ENCODE assay signal across 10 cellular contexts in genomic region chr12:131850856-131851559, GRCh38. TPM values are rescaled to one million over a fixed set of nuclear protein-coding genes. Genes with fewer than 3 reads are reported as not detected.
A peak's percentile ranks its signal among the peaks of the same experiment; 100 is the strongest.
DNase-seq lines count a peak whose midpoint lies in the region; ATAC-seq and TF ChIP-seq lines count a peak whose summit lies in the region.
"Had no signal": no experiment of that assay in that cellular context is flagged by ENCODE, and none has a peak within 500 bp of the region (broad histone marks: within the 10 kb centered on the region; RNA-seq: fewer than 3 reads in every experiment).

No MANE protein-coding gene starts in this region.

- peak; percentile 38 for ATAC-seq in activated CD8-positive, alpha-beta memory T cell treated with anti-CD3 and anti-CD28 coated beads, Interleukin-2, amount 10 ng/mL, durations not matched to agents 7 days and 5 days
- ATAC-seq in foreskin keratinocyte, result peak; percentile 31
- no peak for ATAC-seq in HG03354 (IDR thresholded peaks at IDR 0.05; ENCODE audit: poor library complexity, severe bottlenecking, unreplicated experiment)

- H3K36me3 ChIP-seq in suprapubic skin, result no peaks in the 10 kb centered on the region

- H3K9me3 Mint-ChIP-seq in activated CD8-positive, alpha-beta memory T cell treated with anti-CD3 and anti-CD28 coated beads, Interleukin-2, amount 10 ng/mL, durations not matched to agents 7 days and 5 days (ENCODE audit: low read depth), result no peaks in the 10 kb centered on the region

- CTCF ChIA-PET in activated CD8-positive, alpha-beta memory T cell treated with anti-CD3 and anti-CD28 coated beads, Interleukin-2, amount 10 ng/mL, durations not matched to agents 7 days and 5 days (lab: Charles Lee), result no interaction called here
- CTCF ChIA-PET in RWPE1 (lab: Yijun Ruan, JAX), result interaction anchor here (0.6 to 1.4 kb wide), 5 partner anchors 55 to 1084 kb away, joined by 3 to 10 read pairs (median 3); partner anchors contain the start of gene EP400

- H3K4me3 Mint-ChIP-seq in activated CD8-positive, alpha-beta memory T cell treated with anti-CD3 and anti-CD28 coated beads, Interleukin-2, amount 10 ng/mL, durations not matched to agents 7 days and 5 days, result no peak overlapping the region

- H3K4me1 ChIP-seq in foreskin keratinocyte (no peaks in the 10 kb centered on the region), suprapubic skin (peaks cover 12% of the 10 kb centered on the region)

- no peak overlapping the region for H3K27ac Mint-ChIP-seq in activated CD8-positive, alpha-beta memory T cell treated with anti-CD3 and anti-CD28 coated beads, Interleukin-2, amount 10 ng/mL, durations not matched to agents 7 days and 5 days

- no peaks in the 10 kb centered on the region for H3K36me3 Mint-ChIP-seq in activated CD8-positive, alpha-beta memory T cell treated with anti-CD3 and anti-CD28 coated beads, Interleukin-2, amount 10 ng/mL, durations not matched to agents 7 days and 5 days

- 77% methylated on average over 8 of the region's 41 CpGs for WGBS in suprapubic skin

- H3K9me3 ChIP-seq in suprapubic skin, result no peaks in the 10 kb centered on the region
- H3K9me3 ChIP-seq: SK-N-SH had no signal

- no peak overlapping the region for H3K4me3 ChIP-seq in suprapubic skin

- H3K27me3 ChIP-seq in foreskin keratinocyte, result peaks cover 9% of the 10 kb centered on the region
- H3K27me3 ChIP-seq in suprapubic skin, result peaks cover 12% of the 10 kb centered on the region

- TF ChIP-seq CTCF in RWPE1 (conservative IDR thresholded peaks at IDR 0.05; ENCODE audit: low read depth) (peak; percentile 64), foreskin keratinocyte (conservative IDR thresholded peaks at IDR 0.05) (no peak), suprapubic skin (IDR thresholded peaks at IDR 0.05) (peak; percentile 17 to 49)

- no peaks in the 10 kb centered on the region for H3K27me3 Mint-ChIP-seq in activated CD8-positive, alpha-beta memory T cell treated with anti-CD3 and anti-CD28 coated beads, Interleukin-2, amount 10 ng/mL, durations not matched to agents 7 days and 5 days

- H3K4me1 Mint-ChIP-seq in activated CD8-positive, alpha-beta memory T cell treated with anti-CD3 and anti-CD28 coated beads, Interleukin-2, amount 10 ng/mL, durations not matched to agents 7 days and 5 days, result peaks cover 5% of the 10 kb centered on the region

- no peak for DNase-seq in activated CD8-positive, alpha-beta memory T cell treated with anti-CD3 and anti-CD28 coated beads, Interleukin-2, amount 10 ng/mL, durations not matched to agents 7 days and 5 days
- no peak for DNase-seq in activated CD8-positive, alpha-beta memory T cell treated with anti-CD3 and anti-CD28 coated beads for 24 hours
- no peak for DNase-seq in RWPE1 (ENCODE audit: low spot score)
- DNase-seq in foreskin keratinocyte, result no peak
- DNase-seq in suprapubic skin (ENCODE audit: low spot score in 2 of 2), result peak in 1 of 2 donors; percentile 67
- no peak for DNase-seq in amniotic stem cell (lab: John Stamatoyannopoulos, UW)
- DNase-seq in activated effector memory CD4-positive, alpha-beta T cell treated with anti-CD3 and anti-CD28 coated beads, Interleukin-2, amount 50 U/mL, for 16 hours, result no peak
- DNase-seq: caudate nucleus, SK-N-SH had no signal

- no peak for TF ChIP-seq POLR2A in suprapubic skin (IDR thresholded peaks at IDR 0.05)

- POLR2A ChIA-PET in RWPE1 (lab: Yijun Ruan, JAX; ENCODE audit: low non-redundant PET), result no interaction called here

- no peak overlapping the region for H3K27ac ChIP-seq in RWPE1
- no peak overlapping the region for H3K27ac ChIP-seq in foreskin keratinocyte
- no peak overlapping the region for H3K27ac ChIP-seq in suprapubic skin

- no peak for TF ChIP-seq EP300 in suprapubic skin (IDR thresholded peaks at IDR 0.05)

RNA-seq across cellular contexts. Expression of gene MMP17, which starts 22.8 kb away (rescaled TPM):
- total RNA-seq in activated CD8-positive, alpha-beta memory T cell treated with anti-CD3 and anti-CD28 coated beads, Interleukin-2, amount 10 ng/mL, durations not matched to agents 7 days and 5 days, result not detected
- total RNA-seq in foreskin keratinocyte (20.1 and 39.2 TPM in 2 replicates), suprapubic skin (10 to 100 TPM in 1 of 4 donors, 1 to 10 TPM in 3; 3.0 to 10.1 (median 5.6) TPM)
- polyA plus RNA-seq in foreskin keratinocyte, result 25.1 and 50.0 TPM in 2 replicates

RNA-seq across cellular contexts. Expression of gene ULK1, which starts 43.4 kb away (rescaled TPM):
- total RNA-seq in activated CD8-positive, alpha-beta memory T cell treated with anti-CD3 and anti-CD28 coated beads, Interleukin-2, amount 10 ng/mL, durations not matched to agents 7 days and 5 days, result 10 to 100 TPM; 20.2 to 24.4 TPM
- total RNA-seq in foreskin keratinocyte (5.4 and 7.0 TPM in 2 replicates), suprapubic skin (100 to 1,000 TPM in 1 of 4 donors, 10 to 100 TPM in 3; 37.0 to 102 (median 65.7) TPM)
- 4.5 and 6.0 TPM in 2 replicates for polyA plus RNA-seq in foreskin keratinocyte
